Comparison of ENCODE assay signal across 1 cellular context in the genomic region with DNA sequence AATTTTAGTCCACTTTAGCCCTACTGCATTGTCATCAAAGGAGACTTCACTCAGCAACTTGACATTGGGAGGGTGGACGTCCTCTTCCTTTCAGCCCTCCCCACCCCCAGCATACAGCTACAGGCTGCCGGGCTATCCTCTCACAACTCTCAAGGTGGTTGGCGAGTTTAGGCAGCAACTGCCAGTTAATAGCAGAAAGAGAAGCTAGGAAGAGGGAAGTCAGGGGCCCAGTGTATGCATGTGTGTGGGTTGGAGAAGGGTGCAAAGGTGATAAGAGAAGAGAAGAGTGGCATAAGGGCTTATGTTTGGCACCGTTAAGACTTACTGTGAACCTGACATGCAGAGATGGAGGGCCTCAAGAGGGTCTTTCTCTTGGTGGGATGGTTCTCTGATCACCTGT.
TF ChIP-seq lines count a peak whose summit lies in the region.

No MANE protein-coding gene starts in this region.

TF ChIP-seq in GM12878, 131 proteins besides CTCF, POLR2A, EP300 and RAD21:
- TF ChIP-seq FOXK2 (IDR thresholded peaks at IDR 0.05) (no peak), SMAD5 (IDR thresholded peaks at IDR 0.05; ENCODE audit: low read depth) (no peak), IKZF1 (conservative IDR thresholded peaks at IDR 0.05) (0 out of 2 replicates have a peak, but pooled peaks have one; percentile 9), NBN (IDR thresholded peaks at IDR 0.05) (0 out of 2 replicates have a peak, but pooled peaks have one; percentile 7)
